Comparison of ENCODE assay signal across 35 cellular contexts in the genomic region with DNA sequence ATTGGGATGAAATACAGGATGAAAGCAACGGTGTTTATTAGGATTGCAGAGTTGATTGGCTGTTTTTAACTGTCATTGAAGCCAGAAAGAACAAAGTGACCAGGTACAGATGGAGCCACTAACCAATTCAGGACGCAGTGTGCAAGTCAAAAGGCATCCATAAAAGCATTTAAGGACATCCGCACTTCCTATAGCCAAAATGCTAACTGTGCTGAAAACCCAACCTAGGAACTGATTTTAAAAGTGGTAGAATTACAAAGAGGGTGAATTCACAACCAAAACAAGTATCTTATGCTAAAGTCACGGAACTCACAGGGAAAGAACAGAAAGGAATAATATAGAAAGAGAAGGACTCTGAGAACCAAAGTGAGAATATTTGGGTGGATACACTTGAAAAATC.
"Had no signal": no experiment of that assay in that cellular context is flagged by ENCODE, and none has a peak within 500 bp of the region (broad histone marks: within the 10 kb centered on the region; RNA-seq: fewer than 3 reads in every experiment).

No MANE protein-coding gene starts in this region.

- H3K4me3 ChIP-seq: MG63 had no signal

- DNase-seq: Karpas-422, Kasumi-1, MG63, MM.1S, MV-4-11, NCI-H1048, NCI-H1092, NCI-H1092 treated with DMSO at 0.1 percent for 48 hours, NCI-H1105, NCI-H1105 treated with DMSO at 0.1 percent for 48 hours, NCI-H1417, NCI-H1417 treated with DMSO at 0.1 percent for 48 hours, NCI-H1436, NCI-H1436 treated with DMSO at 0.1 percent for 48 hours, NCI-H146, NCI-H1694, NCI-H1694 treated with DMSO at 0.1 percent for 48 hours, NCI-H187, NCI-H187 treated with DMSO at 0.1 percent for 48 hours, NCI-H1930, NCI-H2029, NCI-H2029 treated with DMSO at 0.1 percent for 48 hours, NCI-H2081, NCI-H2081 treated with DMSO at 0.1 percent for 48 hours, NCI-H2107, NCI-H2171, NCI-H2171 treated with DMSO at 0.1 percent for 48 hours, NCI-H2227 treated with DMSO at 0.1 percent for 48 hours, NCI-H226, NCI-H345, NCI-H446, NCI-H446 treated with DMSO at 0.1 percent for 48 hours, NCI-H510A, NCI-H510A treated with DMSO at 0.1 percent for 48 hours, NCI-H524 had no signal

- H3K27me3 ChIP-seq: MG63 had no signal

- H3K36me3 ChIP-seq: MG63 had no signal

- H3K9me3 ChIP-seq: MG63 had no signal
